8 cellular contexts compared by ENCODE assay signal in the genomic region with DNA sequence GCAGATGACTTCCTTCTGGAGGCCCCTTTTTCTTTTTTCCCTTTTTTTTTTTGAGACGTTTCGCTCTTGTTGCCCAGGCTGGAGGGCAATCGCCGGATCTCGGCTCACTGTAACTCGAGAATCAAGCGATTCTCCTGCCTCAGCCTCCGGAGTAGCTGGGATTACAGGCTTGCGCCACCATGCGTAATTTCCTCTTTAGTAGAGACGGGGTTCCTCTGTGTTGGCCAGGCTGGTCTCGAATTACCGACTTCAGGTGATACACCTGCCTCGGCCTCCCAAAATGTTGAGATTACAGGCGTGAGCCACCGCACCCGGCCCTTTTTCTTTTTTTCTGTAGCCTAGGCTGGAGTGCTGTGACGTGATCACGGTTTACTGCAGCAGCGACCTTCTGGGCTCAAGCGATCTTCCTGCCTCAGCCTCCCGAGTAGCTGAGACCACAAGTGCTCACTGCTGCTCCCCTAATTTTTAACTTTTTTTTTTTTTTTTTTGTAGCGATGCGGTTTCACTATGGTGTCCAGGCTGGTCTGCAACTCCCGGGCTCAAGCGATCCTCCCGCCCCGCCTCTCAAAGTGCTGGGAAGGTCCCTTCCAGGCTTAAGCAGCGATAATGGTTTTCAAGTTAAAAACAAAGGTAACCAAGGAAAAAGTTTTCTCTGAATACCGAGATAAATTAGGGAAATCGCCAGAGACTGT. TPM values are rescaled to one million over a fixed set of nuclear protein-coding genes. Genes with fewer than 3 reads are reported as not detected.
DNase-seq lines count a peak whose midpoint lies in the region; ATAC-seq, FAIRE-seq and TF ChIP-seq lines count a peak whose summit lies in the region.

No MANE protein-coding gene starts in this region.

- H3K4me3 ChIP-seq in AG10803 (ENCODE audit: low read length) (peak overlapping the region; percentile 88), Peyer's patch (peak overlapping the region; percentile 64 to 99 (median 74)), heart left ventricle (peak overlapping the region; percentile 68 to 99 (median 88)), ovary (peak overlapping the region; percentile 72)

- DNase-seq in AG10803 (ENCODE audit: low read depth) (peak; percentile 56), GM18507 (ENCODE audit: extremely low spot score, insufficient read length, low read depth) (no peak), Peyer's patch (peak; percentile 59 to 82 (median 65)), heart left ventricle (peak in 4 of 5 donors; percentile 42 to 49 (median 46)), ovary (peak; percentile 26 to 55 (median 48)), putamen (ENCODE audit: low spot score) (no peak)
- DNase-seq in activated naive CD8-positive, alpha-beta T cell treated with anti-CD3 and anti-CD28 coated beads for 36 hours: peak; percentile 32

- peaks cover 15% of the 10 kb centered on the region for H3K4me1 Mint-ChIP-seq in activated naive CD8-positive, alpha-beta T cell treated with anti-CD3 and anti-CD28 coated beads for 36 hours

- no peak for TF ChIP-seq EP300 in ovary (IDR thresholded peaks at IDR 0.05)

- peak overlapping the region; percentile 96 for H3K27ac Mint-ChIP-seq in activated naive CD8-positive, alpha-beta T cell treated with anti-CD3 and anti-CD28 coated beads for 36 hours

- 0% methylated on average over 31 of the region's 31 CpGs for WGBS in heart left ventricle, 4 donors
- WGBS in ovary, 3 donors: 0 to 1% (median 0%) methylated on average over 31 of the region's 31 CpGs

- TF ChIP-seq CTCF in AG10803 (conservative IDR thresholded peaks at IDR 0.05; ENCODE audit: low read length): peak; percentile 21; the same call in 1 of the 2 replicates
- TF ChIP-seq CTCF in Peyer's patch (IDR thresholded peaks at IDR 0.05): peak in 2 of 6 experiments; percentile 4 to 6
- peak in 4 of 12 donors; percentile 16 to 42 (median 26) for TF ChIP-seq CTCF in heart left ventricle (IDR thresholded peaks at IDR 0.05)
- no peak for TF ChIP-seq CTCF in ovary (IDR thresholded peaks at IDR 0.05)

- H3K36me3 ChIP-seq in Peyer's patch (no peaks in the 10 kb centered on the region), heart left ventricle (peaks cover 0 to 9% (median 0%) of the 10 kb centered on the region in 9 donors), ovary (no peaks in the 10 kb centered on the region)

- H3K27me3 Mint-ChIP-seq in activated naive CD8-positive, alpha-beta T cell treated with anti-CD3 and anti-CD28 coated beads for 36 hours: no peaks in the 10 kb centered on the region

- H3K4me3 Mint-ChIP-seq in activated naive CD8-positive, alpha-beta T cell treated with anti-CD3 and anti-CD28 coated beads for 36 hours: peak overlapping the region; percentile 98

- intact Hi-C loops in heart left ventricle (cut with DNase I) (loop anchor here in 3 of 10 donors (1.0 to 10.0 kb wide), 3 partner anchors 11 to 200 kb away; a partner anchor contains a TSS), ovary (cut with DNase I) (no loop called here)

- H3K4me1 ChIP-seq in Peyer's patch (peaks cover 0 to 37% (median 5%) of the 10 kb centered on the region in 4 donors), heart left ventricle (peaks cover 2 to 38% (median 27%) of the 10 kb centered on the region in 12 donors), ovary (ENCODE audit: insufficient read depth) (peaks cover 7% of the 10 kb centered on the region)

- peaks cover 10% of the 10 kb centered on the region for H3K36me3 Mint-ChIP-seq in activated naive CD8-positive, alpha-beta T cell treated with anti-CD3 and anti-CD28 coated beads for 36 hours

- H3K27ac ChIP-seq in Peyer's patch: peak overlapping the region; percentile 91 to 98 (median 92)
- peak overlapping the region; percentile 87 to 99 (median 98) for H3K27ac ChIP-seq in heart left ventricle
- peak overlapping the region; percentile 78 to 84 for H3K27ac ChIP-seq in ovary

- ATAC-seq in HG03196 (IDR thresholded peaks at IDR 0.05; ENCODE audit: unreplicated experiment) (peak; percentile 14), heart left ventricle (peak in 3 of 4 donors; percentile 25 to 50 (median 33))

- TF ChIP-seq POLR2A in Peyer's patch (IDR thresholded peaks at IDR 0.05) (no peak), heart left ventricle (IDR thresholded peaks at IDR 0.05) (peak in 1 of 2 donors; percentile 14), ovary (IDR thresholded peaks at IDR 0.05) (no peak)

- peak; percentile 71 for FAIRE-seq in GM18507 (lab: Jason Lieb, UNC)

- H3K27me3 ChIP-seq in Peyer's patch (no peaks in the 10 kb centered on the region), heart left ventricle (no peaks in the 10 kb centered on the region), ovary (no peaks in the 10 kb centered on the region)

- no peaks in the 10 kb centered on the region for H3K9me3 ChIP-seq in Peyer's patch
- no peaks in the 10 kb centered on the region for H3K9me3 ChIP-seq in heart left ventricle
- no peaks in the 10 kb centered on the region for H3K9me3 ChIP-seq in ovary

- H3K9me3 Mint-ChIP-seq in activated naive CD8-positive, alpha-beta T cell treated with anti-CD3 and anti-CD28 coated beads for 36 hours: no peaks in the 10 kb centered on the region

RNA-seq across cellular contexts. Expression of a gene that starts 1.0 kb away (rescaled TPM):
- total RNA-seq in Peyer's patch (100 to 1,000 TPM; 228 to 274 (median 261) TPM), heart left ventricle (100 to 1,000 TPM in 7 of 9 donors, 10 to 100 TPM in 2; 89.2 to 146 (median 109) TPM), ovary (100 to 1,000 TPM; 140 to 200 (median 169) TPM)
- 100 to 1,000 TPM; 158 to 163 TPM for total RNA-seq in activated naive CD8-positive, alpha-beta T cell treated with anti-CD3 and anti-CD28 coated beads for 36 hours
- polyA plus RNA-seq in heart left ventricle (100 to 1,000 TPM in 1 of 2 donors, 10 to 100 TPM in 1; 54.5 to 105 TPM), ovary (100 to 1,000 TPM; 119 to 324 TPM)

RNA-seq across cellular contexts. Expression of a gene that starts 10.4 kb away (rescaled TPM):
- total RNA-seq in Peyer's patch (10 to 100 TPM; 16.5 to 22.0 (median 19.3) TPM), heart left ventricle (1 to 10 TPM; 2.3 to 5.7 (median 3.9) TPM), ovary (10 to 100 TPM in 5 of 7 donors, 1 to 10 TPM in 2; 7.6 to 14.1 (median 11.7) TPM)
- 1 to 10 TPM; 4.0 to 6.1 TPM for total RNA-seq in activated naive CD8-positive, alpha-beta T cell treated with anti-CD3 and anti-CD28 coated beads for 36 hours
- polyA plus RNA-seq in heart left ventricle (1 to 10 TPM; 2.3 to 3.9 TPM), ovary (10 to 100 TPM in 1 of 2 donors, 1 to 10 TPM in 1; 8.6 to 13.5 TPM)

RNA-seq across cellular contexts. Expression of a gene that starts 48.6 kb away (rescaled TPM):
- 10 to 100 TPM; 14.0 to 40.2 (median 22.5) TPM for total RNA-seq in Peyer's patch
- total RNA-seq in activated naive CD8-positive, alpha-beta T cell treated with anti-CD3 and anti-CD28 coated beads for 36 hours: 10 to 100 TPM; 13.4 to 15.3 TPM
- 10 to 100 TPM; 14.3 to 24.2 (median 19.8) TPM for total RNA-seq in heart left ventricle
- polyA plus RNA-seq in heart left ventricle: 10 to 100 TPM in 1 of 2 donors, 1 to 10 TPM in 1; 6.9 to 16.5 TPM
- 10 to 100 TPM; 12.5 to 29.5 (median 26.0) TPM for total RNA-seq in ovary
- polyA plus RNA-seq in ovary: 10 to 100 TPM; 12.6 to 26.6 TPM

Comparison
In these comparisons a context has a peak if more than half of its experiments do, and no peak if none do; other contexts are left out.
1. DNase-seq: peak in AG10803 (single experiment), Peyer's patch (3 of 3), activated naive CD8-positive, alpha-beta T cell treated with anti-CD3 and anti-CD28 coated beads for 36 hours (single experiment), heart left ventricle (4 of 5) and ovary (5 of 5); none in GM18507 (single experiment) and putamen (single experiment).
2. Peak in every context shown above with its lines, with median percentiles within 50 percentile points of each other: H3K4me3 ChIP-seq and H3K27ac ChIP-seq.